In genomic region chr15:90829942-90830440, GRCh38 we compare ENCODE assay signal across 2 cellular contexts.
TF ChIP-seq lines count a peak whose summit lies in the region.

No MANE protein-coding gene starts in this region.

TF ChIP-seq in liver, 16 proteins besides CTCF, POLR2A, EP300 and RAD21:
- no peak for TF ChIP-seq EGR1 (IDR thresholded peaks at IDR 0.05; ENCODE audit: low read depth in 2 of 2)
- TF ChIP-seq, protein P1, sequence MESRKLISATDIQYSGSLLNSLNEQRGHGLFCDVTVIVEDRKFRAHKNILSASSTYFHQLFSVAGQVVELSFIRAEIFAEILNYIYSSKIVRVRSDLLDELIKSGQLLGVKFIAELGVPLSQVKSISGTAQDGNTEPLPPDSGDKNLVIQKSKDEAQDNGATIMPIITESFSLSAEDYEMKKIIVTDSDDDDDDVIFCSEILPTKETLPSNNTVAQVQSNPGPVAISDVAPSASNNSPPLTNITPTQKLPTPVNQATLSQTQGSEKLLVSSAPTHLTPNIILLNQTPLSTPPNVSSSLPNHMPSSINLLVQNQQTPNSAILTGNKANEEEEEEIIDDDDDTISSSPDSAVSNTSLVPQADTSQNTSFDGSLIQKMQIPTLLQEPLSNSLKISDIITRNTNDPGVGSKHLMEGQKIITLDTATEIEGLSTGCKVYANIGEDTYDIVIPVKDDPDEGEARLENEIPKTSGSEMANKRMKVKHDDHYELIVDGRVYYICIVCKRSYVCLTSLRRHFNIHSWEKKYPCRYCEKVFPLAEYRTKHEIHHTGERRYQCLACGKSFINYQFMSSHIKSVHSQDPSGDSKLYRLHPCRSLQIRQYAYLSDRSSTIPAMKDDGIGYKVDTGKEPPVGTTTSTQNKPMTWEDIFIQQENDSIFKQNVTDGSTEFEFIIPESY (IDR thresholded peaks at IDR 0.05): no peak
- no peak for TF ChIP-seq FOXA1 (IDR thresholded peaks at IDR 0.05)
- no peak for TF ChIP-seq TAF1 (conservative IDR thresholded peaks at IDR 0.05)
- TF ChIP-seq, protein P2, sequence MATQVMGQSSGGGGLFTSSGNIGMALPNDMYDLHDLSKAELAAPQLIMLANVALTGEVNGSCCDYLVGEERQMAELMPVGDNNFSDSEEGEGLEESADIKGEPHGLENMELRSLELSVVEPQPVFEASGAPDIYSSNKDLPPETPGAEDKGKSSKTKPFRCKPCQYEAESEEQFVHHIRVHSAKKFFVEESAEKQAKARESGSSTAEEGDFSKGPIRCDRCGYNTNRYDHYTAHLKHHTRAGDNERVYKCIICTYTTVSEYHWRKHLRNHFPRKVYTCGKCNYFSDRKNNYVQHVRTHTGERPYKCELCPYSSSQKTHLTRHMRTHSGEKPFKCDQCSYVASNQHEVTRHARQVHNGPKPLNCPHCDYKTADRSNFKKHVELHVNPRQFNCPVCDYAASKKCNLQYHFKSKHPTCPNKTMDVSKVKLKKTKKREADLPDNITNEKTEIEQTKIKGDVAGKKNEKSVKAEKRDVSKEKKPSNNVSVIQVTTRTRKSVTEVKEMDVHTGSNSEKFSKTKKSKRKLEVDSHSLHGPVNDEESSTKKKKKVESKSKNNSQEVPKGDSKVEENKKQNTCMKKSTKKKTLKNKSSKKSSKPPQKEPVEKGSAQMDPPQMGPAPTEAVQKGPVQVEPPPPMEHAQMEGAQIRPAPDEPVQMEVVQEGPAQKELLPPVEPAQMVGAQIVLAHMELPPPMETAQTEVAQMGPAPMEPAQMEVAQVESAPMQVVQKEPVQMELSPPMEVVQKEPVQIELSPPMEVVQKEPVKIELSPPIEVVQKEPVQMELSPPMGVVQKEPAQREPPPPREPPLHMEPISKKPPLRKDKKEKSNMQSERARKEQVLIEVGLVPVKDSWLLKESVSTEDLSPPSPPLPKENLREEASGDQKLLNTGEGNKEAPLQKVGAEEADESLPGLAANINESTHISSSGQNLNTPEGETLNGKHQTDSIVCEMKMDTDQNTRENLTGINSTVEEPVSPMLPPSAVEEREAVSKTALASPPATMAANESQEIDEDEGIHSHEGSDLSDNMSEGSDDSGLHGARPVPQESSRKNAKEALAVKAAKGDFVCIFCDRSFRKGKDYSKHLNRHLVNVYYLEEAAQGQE (IDR thresholded peaks at IDR 0.05): no peak
- TF ChIP-seq HNF4A (conservative IDR thresholded peaks at IDR 0.05): no peak
- TF ChIP-seq RXRA (IDR thresholded peaks at IDR 0.05): no peak
- TF ChIP-seq JUND (IDR thresholded peaks at IDR 0.05): no peak
- TF ChIP-seq NR2F2 (IDR thresholded peaks at IDR 0.05): no peak
- TF ChIP-seq YY1 (IDR thresholded peaks at IDR 0.05): no peak
- no peak for TF ChIP-seq SP1 (IDR thresholded peaks at IDR 0.05)
- TF ChIP-seq, protein P3, sequence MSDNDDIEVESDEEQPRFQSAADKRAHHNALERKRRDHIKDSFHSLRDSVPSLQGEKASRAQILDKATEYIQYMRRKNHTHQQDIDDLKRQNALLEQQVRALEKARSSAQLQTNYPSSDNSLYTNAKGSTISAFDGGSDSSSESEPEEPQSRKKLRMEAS (IDR thresholded peaks at IDR 0.05): no peak
- no peak for TF ChIP-seq FOXA2 (IDR thresholded peaks at IDR 0.05)
- no peak for TF ChIP-seq ATF3 (IDR thresholded peaks at IDR 0.05)
- no peak for TF ChIP-seq HNF4G (IDR thresholded peaks at IDR 0.05)

TF ChIP-seq in HepG2, 621 proteins besides CTCF, POLR2A, EP300 and RAD21:
- TF ChIP-seq ZNF263 (CRISPR knock-in tag; IDR thresholded peaks at IDR 0.05) (no peak), PTBP1 (IDR thresholded peaks at IDR 0.05; ENCODE audit: low read depth, low read length, poor library complexity, severe bottlenecking) (no peak), KLF12 (CRISPR knock-in tag; IDR thresholded peaks at IDR 0.05; ENCODE audit: borderline replicate concordance) (no peak), FOXC1 (CRISPR knock-in tag; IDR thresholded peaks at IDR 0.05; ENCODE audit: borderline replicate concordance) (no peak), ZBTB8A (CRISPR knock-in tag; IDR thresholded peaks at IDR 0.05; ENCODE audit: borderline replicate concordance, low read depth) (no peak), TOPORS (CRISPR knock-in tag; IDR thresholded peaks at IDR 0.05) (no peak), IRF2 (CRISPR knock-in tag; IDR thresholded peaks at IDR 0.05) (no peak), ZNF12 (CRISPR knock-in tag; IDR thresholded peaks at IDR 0.05) (no peak), MAFK (conservative IDR thresholded peaks at IDR 0.05 in 1 of 2, IDR thresholded peaks at IDR 0.05 in 1 of 2; ENCODE audit: low read length in 2 of 2) (no peak), ZMYM4 (CRISPR knock-in tag; IDR thresholded peaks at IDR 0.05) (no peak), ZNF839 (CRISPR knock-in tag; IDR thresholded peaks at IDR 0.05; ENCODE audit: borderline replicate concordance) (no peak), DPF2 (CRISPR knock-in tag; IDR thresholded peaks at IDR 0.05; ENCODE audit: borderline replicate concordance, low read depth) (no peak), NR2F2 (IDR thresholded peaks at IDR 0.05; ENCODE audit: borderline replicate concordance, low read depth) (no peak), ZNF331 (CRISPR knock-in tag; IDR thresholded peaks at IDR 0.05) (no peak), ZNF383 (CRISPR knock-in tag; IDR thresholded peaks at IDR 0.05; ENCODE audit: borderline replicate concordance) (no peak), PHF8 (CRISPR knock-in tag; IDR thresholded peaks at IDR 0.05) (no peak), ZNF543 (CRISPR knock-in tag; IDR thresholded peaks at IDR 0.05) (no peak)
- TF ChIP-seq, protein P4, sequence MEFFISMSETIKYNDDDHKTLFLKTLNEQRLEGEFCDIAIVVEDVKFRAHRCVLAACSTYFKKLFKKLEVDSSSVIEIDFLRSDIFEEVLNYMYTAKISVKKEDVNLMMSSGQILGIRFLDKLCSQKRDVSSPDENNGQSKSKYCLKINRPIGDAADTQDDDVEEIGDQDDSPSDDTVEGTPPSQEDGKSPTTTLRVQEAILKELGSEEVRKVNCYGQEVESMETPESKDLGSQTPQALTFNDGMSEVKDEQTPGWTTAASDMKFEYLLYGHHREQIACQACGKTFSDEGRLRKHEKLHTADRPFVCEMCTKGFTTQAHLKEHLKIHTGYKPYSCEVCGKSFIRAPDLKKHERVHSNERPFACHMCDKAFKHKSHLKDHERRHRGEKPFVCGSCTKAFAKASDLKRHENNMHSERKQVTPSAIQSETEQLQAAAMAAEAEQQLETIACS (CRISPR knock-in tag; IDR thresholded peaks at IDR 0.05): no peak
- TF ChIP-seq, protein P5, sequence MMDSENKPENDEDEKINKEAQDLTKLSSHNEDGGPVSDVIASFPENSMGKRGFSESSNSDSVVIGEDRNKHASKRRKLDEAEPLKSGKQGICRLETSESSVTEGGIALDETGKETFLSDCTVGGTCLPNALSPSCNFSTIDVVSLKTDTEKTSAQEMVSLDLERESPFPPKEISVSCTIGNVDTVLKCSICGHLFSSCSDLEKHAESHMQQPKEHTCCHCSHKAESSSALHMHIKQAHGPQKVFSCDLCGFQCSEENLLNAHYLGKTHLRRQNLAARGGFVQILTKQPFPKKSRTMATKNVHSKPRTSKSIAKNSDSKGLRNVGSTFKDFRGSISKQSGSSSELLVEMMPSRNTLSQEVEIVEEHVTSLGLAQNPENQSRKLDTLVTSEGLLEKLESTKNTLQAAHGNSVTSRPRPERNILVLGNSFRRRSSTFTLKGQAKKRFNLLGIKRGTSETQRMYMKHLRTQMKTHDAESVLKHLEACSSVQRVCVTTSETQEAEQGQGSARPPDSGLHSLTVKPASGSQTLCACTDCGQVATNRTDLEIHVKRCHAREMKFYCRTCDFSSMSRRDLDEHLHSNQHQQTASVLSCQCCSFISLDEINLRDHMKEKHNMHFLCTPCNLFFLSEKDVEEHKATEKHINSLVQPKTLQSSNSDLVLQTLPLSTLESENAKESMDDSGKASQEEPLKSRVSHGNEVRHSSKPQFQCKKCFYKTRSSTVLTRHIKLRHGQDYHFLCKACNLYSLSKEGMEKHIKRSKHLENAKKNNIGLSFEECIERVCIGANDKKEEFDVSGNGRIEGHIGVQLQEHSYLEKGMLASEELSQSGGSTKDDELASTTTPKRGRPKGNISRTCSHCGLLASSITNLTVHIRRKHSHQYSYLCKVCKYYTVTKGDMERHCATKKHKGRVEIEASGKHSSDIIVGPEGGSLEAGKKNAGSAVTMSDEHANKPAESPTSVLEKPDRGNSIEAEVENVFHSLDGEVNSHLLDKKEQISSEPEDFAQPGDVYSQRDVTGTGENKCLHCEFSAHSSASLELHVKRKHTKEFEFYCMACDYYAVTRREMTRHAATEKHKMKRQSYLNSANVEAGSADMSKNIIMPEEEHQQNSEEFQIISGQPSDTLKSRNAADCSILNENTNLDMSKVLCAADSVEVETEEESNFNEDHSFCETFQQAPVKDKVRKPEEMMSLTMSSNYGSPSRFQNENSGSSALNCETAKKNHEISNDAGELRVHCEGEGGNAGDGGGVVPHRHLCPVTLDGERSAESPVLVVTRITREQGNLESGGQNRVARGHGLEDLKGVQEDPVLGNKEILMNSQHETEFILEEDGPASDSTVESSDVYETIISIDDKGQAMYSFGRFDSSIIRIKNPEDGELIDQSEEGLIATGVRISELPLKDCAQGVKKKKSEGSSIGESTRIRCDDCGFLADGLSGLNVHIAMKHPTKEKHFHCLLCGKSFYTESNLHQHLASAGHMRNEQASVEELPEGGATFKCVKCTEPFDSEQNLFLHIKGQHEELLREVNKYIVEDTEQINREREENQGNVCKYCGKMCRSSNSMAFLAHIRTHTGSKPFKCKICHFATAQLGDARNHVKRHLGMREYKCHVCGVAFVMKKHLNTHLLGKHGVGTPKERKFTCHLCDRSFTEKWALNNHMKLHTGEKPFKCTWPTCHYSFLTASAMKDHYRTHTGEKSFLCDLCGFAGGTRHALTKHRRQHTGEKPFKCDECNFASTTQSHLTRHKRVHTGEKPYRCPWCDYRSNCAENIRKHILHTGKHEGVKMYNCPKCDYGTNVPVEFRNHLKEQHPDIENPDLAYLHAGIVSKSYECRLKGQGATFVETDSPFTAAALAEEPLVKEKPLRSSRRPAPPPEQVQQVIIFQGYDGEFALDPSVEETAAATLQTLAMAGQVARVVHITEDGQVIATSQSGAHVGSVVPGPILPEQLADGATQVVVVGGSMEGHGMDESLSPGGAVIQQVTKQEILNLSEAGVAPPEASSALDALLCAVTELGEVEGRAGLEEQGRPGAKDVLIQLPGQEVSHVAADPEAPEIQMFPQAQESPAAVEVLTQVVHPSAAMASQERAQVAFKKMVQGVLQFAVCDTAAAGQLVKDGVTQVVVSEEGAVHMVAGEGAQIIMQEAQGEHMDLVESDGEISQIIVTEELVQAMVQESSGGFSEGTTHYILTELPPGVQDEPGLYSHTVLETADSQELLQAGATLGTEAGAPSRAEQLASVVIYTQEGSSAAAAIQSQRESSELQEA (CRISPR knock-in tag; IDR thresholded peaks at IDR 0.05; ENCODE audit: not compliant biosample characterization): no peak
